ENCODE assay signal across 1 cellular context in genomic region chr10:97347317-97347716, GRCh38.
TF ChIP-seq lines count a peak whose summit lies in the region.

No MANE protein-coding gene starts in this region.

TF ChIP-seq in K562, 482 proteins besides CTCF, POLR2A, EP300 and RAD21 (continued from another document):
- TF ChIP-seq GTF3C2 (IDR thresholded peaks at IDR 0.05; ENCODE audit: borderline replicate concordance, extremely low read depth, insufficient read length), result no peak
- no peak for TF ChIP-seq ZNF511 (CRISPR knock-in tag; IDR thresholded peaks at IDR 0.05)
- TF ChIP-seq ZFP1 (CRISPR knock-in tag; IDR thresholded peaks at IDR 0.05), result no peak
- no peak for TF ChIP-seq PRDM10 (IDR thresholded peaks at IDR 0.05; ENCODE audit: partially characterized antibody)
- TF ChIP-seq NFIC (IDR thresholded peaks at IDR 0.05), result peak; percentile 18; the same call in 1 of the 2 replicates
- TF ChIP-seq ELF2 (CRISPR knock-in tag; IDR thresholded peaks at IDR 0.05), result no peak
- no peak for TF ChIP-seq FOXJ3 (CRISPR knock-in tag; IDR thresholded peaks at IDR 0.05)
- TF ChIP-seq TCF3 (CRISPR knock-in tag; IDR thresholded peaks at IDR 0.05), result peak; percentile 79
- TF ChIP-seq SETDB1 (IDR thresholded peaks at IDR 0.05; ENCODE audit: low read length), result no peak
- TF ChIP-seq TEAD2 (tag; IDR thresholded peaks at IDR 0.05), result no peak
- no peak for TF ChIP-seq ZNF431 (CRISPR knock-in tag; IDR thresholded peaks at IDR 0.05)
- TF ChIP-seq THRB (CRISPR knock-in tag; conservative IDR thresholded peaks at IDR 0.05), result no peak
- TF ChIP-seq TRIM24 (IDR thresholded peaks at IDR 0.05), result peak in 1 of 2 experiments; percentile 44; a peak in 1 of 4 replicates
- TF ChIP-seq KDM5B (IDR thresholded peaks at IDR 0.05; ENCODE audit: insufficient replicate concordance, low read depth, low read length), result no peak
- no peak for TF ChIP-seq SRSF9 (IDR thresholded peaks at IDR 0.05; ENCODE audit: borderline replicate concordance, low read depth, low read length)
- TF ChIP-seq RBFOX2 (IDR thresholded peaks at IDR 0.05; ENCODE audit: low read depth, low read length), result no peak
- TF ChIP-seq NFE2 (IDR thresholded peaks at IDR 0.05; ENCODE audit: low read depth), result no peak
- no peak for TF ChIP-seq RHOXF2B (CRISPR knock-in tag; conservative IDR thresholded peaks at IDR 0.05)
- no peak for TF ChIP-seq ZNF444 (CRISPR knock-in tag; IDR thresholded peaks at IDR 0.05)
- no peak for TF ChIP-seq ZNF197 (CRISPR knock-in tag; IDR thresholded peaks at IDR 0.05; ENCODE audit: low read depth)
